Comparison of ENCODE assay signal across 16 cellular contexts in genomic region chr10:20313665-20314064, GRCh38.
A peak's percentile ranks its signal among the peaks of the same experiment; 100 is the strongest.
DNase-seq lines count a peak whose midpoint lies in the region; ATAC-seq and TF ChIP-seq lines count a peak whose summit lies in the region.
"Had no signal": no experiment of that assay in that cellular context is flagged by ENCODE, and none has a peak within 500 bp of the region (broad histone marks: within the 10 kb centered on the region; RNA-seq: fewer than 3 reads in every experiment).

No MANE protein-coding gene starts in this region.

- H3K4me1 Mint-ChIP-seq in stimulated activated memory B cell treated with anti-CD40 and anti-IgM and Interleukin-4, amounts not matched to agents 10 μg/mL and 1 μg/mL and 100 μg/mL, for 72 hours: no peaks in the 10 kb centered on the region
- H3K4me1 Mint-ChIP-seq: CD4-positive, CD25-positive, alpha-beta regulatory T cell; CD8-positive, alpha-beta memory T cell had no signal

- TF ChIP-seq EP300 in esophagus muscularis mucosa (IDR thresholded peaks at IDR 0.05): no peak

- no TSS peak for BruUV-seq in A673 (replicated peaks; lab: Mats Ljungman, UMichigan)

- DNase-seq in A673 (ENCODE audit: low spot score): peak; percentile 27
- DNase-seq in NCI-H146 treated with DMSO at 0.1 percent for 48 hours (lab: John Stamatoyannopoulos, UW; ENCODE audit: unreplicated experiment): peak; percentile 39
- peak; percentile 64 for DNase-seq in esophagus muscularis mucosa (ENCODE audit: extremely low spot score)
- peak; percentile 18 for DNase-seq in middle frontal gyrus (ENCODE audit: extremely low spot score, low spot score)
- no peak for DNase-seq in COR-L47 (lab: John Stamatoyannopoulos, UW)
- no peak for DNase-seq in stimulated activated CD4-positive, alpha-beta T cell treated with anti-CD3 and anti-CD28 coated beads, Interleukin-15, amount 100 ng/mL, for 24 hours
- no peak for DNase-seq in amniotic stem cell (lab: John Stamatoyannopoulos, UW)
- DNase-seq: 8988T; BE2C; C1 segment of cervical spinal cord; Caco-2; CD4-positive, CD25-positive, alpha-beta regulatory T cell; CD8-positive, alpha-beta memory T cell; GM23248 had no signal

- 19% methylated on average over 3 of the region's 3 CpGs for whole genome bisulfite sequencing in esophagus muscularis mucosa

- no peak for ATAC-seq in stimulated activated memory B cell treated with anti-CD40 and anti-IgM and Interleukin-4, amounts not matched to agents 10 μg/mL and 1 μg/mL and 100 μg/mL, for 72 hours

- H3K27ac ChIP-seq in A673 (ENCODE audit: low read depth, low read length, poor library complexity, severe bottlenecking): no peak overlapping the region
- H3K27ac ChIP-seq in esophagus muscularis mucosa (replicated peaks in 1 of 4): no peak overlapping the region
- H3K27ac ChIP-seq: GM23248 had no signal

- no peaks in the 10 kb centered on the region for H3K27me3 ChIP-seq in A673 (replicated peaks; ENCODE audit: insufficient read depth, low read depth, low read length, poor library complexity)
- no peaks in the 10 kb centered on the region for H3K27me3 ChIP-seq in esophagus muscularis mucosa
- H3K27me3 ChIP-seq: BE2C had no signal

- no peaks in the 10 kb centered on the region for H3K27me3 Mint-ChIP-seq in stimulated activated memory B cell treated with anti-CD40 and anti-IgM and Interleukin-4, amounts not matched to agents 10 μg/mL and 1 μg/mL and 100 μg/mL, for 72 hours
- H3K27me3 Mint-ChIP-seq: CD4-positive, CD25-positive, alpha-beta regulatory T cell; CD8-positive, alpha-beta memory T cell had no signal

- H3K4me1 ChIP-seq in A673 (ENCODE audit: insufficient read depth, low read length, poor library complexity, severe bottlenecking): peaks cover 3% of the 10 kb centered on the region
- H3K4me1 ChIP-seq in esophagus muscularis mucosa: no peaks in the 10 kb centered on the region
- H3K4me1 ChIP-seq: BE2C, Caco-2, HAP-1 had no signal

- no peaks in the 10 kb centered on the region for H3K36me3 Mint-ChIP-seq in stimulated activated memory B cell treated with anti-CD40 and anti-IgM and Interleukin-4, amounts not matched to agents 10 μg/mL and 1 μg/mL and 100 μg/mL, for 72 hours
- H3K36me3 Mint-ChIP-seq: CD4-positive, CD25-positive, alpha-beta regulatory T cell had no signal

- H3K4me3 Mint-ChIP-seq in stimulated activated memory B cell treated with anti-CD40 and anti-IgM and Interleukin-4, amounts not matched to agents 10 μg/mL and 1 μg/mL and 100 μg/mL, for 72 hours: no peak overlapping the region
- H3K4me3 Mint-ChIP-seq: CD4-positive, CD25-positive, alpha-beta regulatory T cell; CD8-positive, alpha-beta memory T cell had no signal

- TF ChIP-seq CTCF in A673 (conservative IDR thresholded peaks at IDR 0.05; ENCODE audit: low read depth, low read length) (no peak), esophagus muscularis mucosa (IDR thresholded peaks at IDR 0.05) (no peak)

- H3K27ac Mint-ChIP-seq in stimulated activated memory B cell treated with anti-CD40 and anti-IgM and Interleukin-4, amounts not matched to agents 10 μg/mL and 1 μg/mL and 100 μg/mL, for 72 hours: no peak overlapping the region
- H3K27ac Mint-ChIP-seq: CD4-positive, CD25-positive, alpha-beta regulatory T cell; CD8-positive, alpha-beta memory T cell had no signal

- peaks cover 19% of the 10 kb centered on the region for H3K9me3 Mint-ChIP-seq in stimulated activated memory B cell treated with anti-CD40 and anti-IgM and Interleukin-4, amounts not matched to agents 10 μg/mL and 1 μg/mL and 100 μg/mL, for 72 hours

- POLR2A ChIA-PET in A673 (lab: Charles Lee; ENCODE audit: low non-redundant PET): no interaction called here

- H3K9me3 ChIP-seq in A673 (ENCODE audit: low read depth, low read length, poor library complexity, severe bottlenecking): peaks cover 3% of the 10 kb centered on the region
- H3K9me3 ChIP-seq in esophagus muscularis mucosa: no peaks in the 10 kb centered on the region
- H3K9me3 ChIP-seq: BE2C, HAP-1 had no signal

- intact Hi-C loops in A673 (cut with micrococcal nuclease; ENCODE audit: unreplicated experiment) (no loop called here), esophagus muscularis mucosa (cut with DNase I) (no loop called here)

- H3K4me3 ChIP-seq in A673 (ENCODE audit: low read depth, low read length, poor library complexity, severe bottlenecking): no peak overlapping the region
- no peak overlapping the region for H3K4me3 ChIP-seq in esophagus muscularis mucosa
- H3K4me3 ChIP-seq: GM23248, HAP-1 had no signal

- H3K36me3 ChIP-seq in A673 (ENCODE audit: insufficient read depth, low read length, poor library complexity, severe bottlenecking) (no peaks in the 10 kb centered on the region), esophagus muscularis mucosa (no peaks in the 10 kb centered on the region)
- H3K36me3 ChIP-seq: BE2C, HAP-1 had no signal

- TF ChIP-seq POLR2A in esophagus muscularis mucosa (IDR thresholded peaks at IDR 0.05; ENCODE audit: low read depth): no peak

- CTCF ChIA-PET in A673 (lab: Charles Lee): no interaction called here

Comparison
In these comparisons a context has a peak if more than half of its experiments do, and no peak if none do; other contexts are left out.
1. DNase-seq: peak in A673 (single experiment), NCI-H146 treated with DMSO at 0.1 percent for 48 hours (single experiment), esophagus muscularis mucosa (single experiment) and middle frontal gyrus (single experiment); none in COR-L47 (single experiment), stimulated activated CD4-positive, alpha-beta T cell treated with anti-CD3 and anti-CD28 coated beads, Interleukin-15, amount 100 ng/mL, for 24 hours (single experiment) and amniotic stem cell (single experiment).